ENCODE assay signal across 1 cellular context in the genomic region with DNA sequence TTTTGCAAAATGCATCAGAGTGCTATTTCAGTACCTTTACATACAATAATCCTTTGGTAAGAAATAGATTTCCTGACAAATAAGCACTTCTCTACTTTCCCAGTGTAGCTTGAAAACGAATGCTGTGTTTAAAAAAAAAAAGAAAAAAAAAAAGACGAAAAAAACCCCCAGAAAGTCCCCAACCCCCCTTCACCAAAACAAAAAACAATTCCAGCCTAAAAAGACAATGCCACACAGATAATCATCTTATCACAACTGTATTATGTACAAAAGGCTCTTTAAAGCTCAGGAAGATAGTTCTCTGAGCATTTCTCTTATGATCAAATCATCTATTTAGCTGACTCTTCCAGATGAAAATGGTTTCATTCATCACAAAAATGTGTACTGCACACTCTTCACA.
TF ChIP-seq lines count a peak whose summit lies in the region.

No MANE protein-coding gene starts in this region.

TF ChIP-seq in H1, 55 proteins besides CTCF, POLR2A, EP300 and RAD21 (continued from another document):
- TF ChIP-seq CTBP2 (IDR thresholded peaks at IDR 0.05; ENCODE audit: borderline replicate concordance, insufficient read depth, insufficient read length, low read length) (no peak), FOSL1 (IDR thresholded peaks at IDR 0.05; ENCODE audit: insufficient read depth, low read depth, low read length) (no peak), KDM4A (IDR thresholded peaks at IDR 0.05; ENCODE audit: low read depth, low read length, severe bottlenecking) (no peak), TBP (IDR thresholded peaks at IDR 0.05; ENCODE audit: low read depth, low read length) (no peak), JUN (IDR thresholded peaks at IDR 0.05; ENCODE audit: low read depth, low read length) (no peak), SP4 (IDR thresholded peaks at IDR 0.05; ENCODE audit: low read length) (no peak)
- TF ChIP-seq, protein P1, sequence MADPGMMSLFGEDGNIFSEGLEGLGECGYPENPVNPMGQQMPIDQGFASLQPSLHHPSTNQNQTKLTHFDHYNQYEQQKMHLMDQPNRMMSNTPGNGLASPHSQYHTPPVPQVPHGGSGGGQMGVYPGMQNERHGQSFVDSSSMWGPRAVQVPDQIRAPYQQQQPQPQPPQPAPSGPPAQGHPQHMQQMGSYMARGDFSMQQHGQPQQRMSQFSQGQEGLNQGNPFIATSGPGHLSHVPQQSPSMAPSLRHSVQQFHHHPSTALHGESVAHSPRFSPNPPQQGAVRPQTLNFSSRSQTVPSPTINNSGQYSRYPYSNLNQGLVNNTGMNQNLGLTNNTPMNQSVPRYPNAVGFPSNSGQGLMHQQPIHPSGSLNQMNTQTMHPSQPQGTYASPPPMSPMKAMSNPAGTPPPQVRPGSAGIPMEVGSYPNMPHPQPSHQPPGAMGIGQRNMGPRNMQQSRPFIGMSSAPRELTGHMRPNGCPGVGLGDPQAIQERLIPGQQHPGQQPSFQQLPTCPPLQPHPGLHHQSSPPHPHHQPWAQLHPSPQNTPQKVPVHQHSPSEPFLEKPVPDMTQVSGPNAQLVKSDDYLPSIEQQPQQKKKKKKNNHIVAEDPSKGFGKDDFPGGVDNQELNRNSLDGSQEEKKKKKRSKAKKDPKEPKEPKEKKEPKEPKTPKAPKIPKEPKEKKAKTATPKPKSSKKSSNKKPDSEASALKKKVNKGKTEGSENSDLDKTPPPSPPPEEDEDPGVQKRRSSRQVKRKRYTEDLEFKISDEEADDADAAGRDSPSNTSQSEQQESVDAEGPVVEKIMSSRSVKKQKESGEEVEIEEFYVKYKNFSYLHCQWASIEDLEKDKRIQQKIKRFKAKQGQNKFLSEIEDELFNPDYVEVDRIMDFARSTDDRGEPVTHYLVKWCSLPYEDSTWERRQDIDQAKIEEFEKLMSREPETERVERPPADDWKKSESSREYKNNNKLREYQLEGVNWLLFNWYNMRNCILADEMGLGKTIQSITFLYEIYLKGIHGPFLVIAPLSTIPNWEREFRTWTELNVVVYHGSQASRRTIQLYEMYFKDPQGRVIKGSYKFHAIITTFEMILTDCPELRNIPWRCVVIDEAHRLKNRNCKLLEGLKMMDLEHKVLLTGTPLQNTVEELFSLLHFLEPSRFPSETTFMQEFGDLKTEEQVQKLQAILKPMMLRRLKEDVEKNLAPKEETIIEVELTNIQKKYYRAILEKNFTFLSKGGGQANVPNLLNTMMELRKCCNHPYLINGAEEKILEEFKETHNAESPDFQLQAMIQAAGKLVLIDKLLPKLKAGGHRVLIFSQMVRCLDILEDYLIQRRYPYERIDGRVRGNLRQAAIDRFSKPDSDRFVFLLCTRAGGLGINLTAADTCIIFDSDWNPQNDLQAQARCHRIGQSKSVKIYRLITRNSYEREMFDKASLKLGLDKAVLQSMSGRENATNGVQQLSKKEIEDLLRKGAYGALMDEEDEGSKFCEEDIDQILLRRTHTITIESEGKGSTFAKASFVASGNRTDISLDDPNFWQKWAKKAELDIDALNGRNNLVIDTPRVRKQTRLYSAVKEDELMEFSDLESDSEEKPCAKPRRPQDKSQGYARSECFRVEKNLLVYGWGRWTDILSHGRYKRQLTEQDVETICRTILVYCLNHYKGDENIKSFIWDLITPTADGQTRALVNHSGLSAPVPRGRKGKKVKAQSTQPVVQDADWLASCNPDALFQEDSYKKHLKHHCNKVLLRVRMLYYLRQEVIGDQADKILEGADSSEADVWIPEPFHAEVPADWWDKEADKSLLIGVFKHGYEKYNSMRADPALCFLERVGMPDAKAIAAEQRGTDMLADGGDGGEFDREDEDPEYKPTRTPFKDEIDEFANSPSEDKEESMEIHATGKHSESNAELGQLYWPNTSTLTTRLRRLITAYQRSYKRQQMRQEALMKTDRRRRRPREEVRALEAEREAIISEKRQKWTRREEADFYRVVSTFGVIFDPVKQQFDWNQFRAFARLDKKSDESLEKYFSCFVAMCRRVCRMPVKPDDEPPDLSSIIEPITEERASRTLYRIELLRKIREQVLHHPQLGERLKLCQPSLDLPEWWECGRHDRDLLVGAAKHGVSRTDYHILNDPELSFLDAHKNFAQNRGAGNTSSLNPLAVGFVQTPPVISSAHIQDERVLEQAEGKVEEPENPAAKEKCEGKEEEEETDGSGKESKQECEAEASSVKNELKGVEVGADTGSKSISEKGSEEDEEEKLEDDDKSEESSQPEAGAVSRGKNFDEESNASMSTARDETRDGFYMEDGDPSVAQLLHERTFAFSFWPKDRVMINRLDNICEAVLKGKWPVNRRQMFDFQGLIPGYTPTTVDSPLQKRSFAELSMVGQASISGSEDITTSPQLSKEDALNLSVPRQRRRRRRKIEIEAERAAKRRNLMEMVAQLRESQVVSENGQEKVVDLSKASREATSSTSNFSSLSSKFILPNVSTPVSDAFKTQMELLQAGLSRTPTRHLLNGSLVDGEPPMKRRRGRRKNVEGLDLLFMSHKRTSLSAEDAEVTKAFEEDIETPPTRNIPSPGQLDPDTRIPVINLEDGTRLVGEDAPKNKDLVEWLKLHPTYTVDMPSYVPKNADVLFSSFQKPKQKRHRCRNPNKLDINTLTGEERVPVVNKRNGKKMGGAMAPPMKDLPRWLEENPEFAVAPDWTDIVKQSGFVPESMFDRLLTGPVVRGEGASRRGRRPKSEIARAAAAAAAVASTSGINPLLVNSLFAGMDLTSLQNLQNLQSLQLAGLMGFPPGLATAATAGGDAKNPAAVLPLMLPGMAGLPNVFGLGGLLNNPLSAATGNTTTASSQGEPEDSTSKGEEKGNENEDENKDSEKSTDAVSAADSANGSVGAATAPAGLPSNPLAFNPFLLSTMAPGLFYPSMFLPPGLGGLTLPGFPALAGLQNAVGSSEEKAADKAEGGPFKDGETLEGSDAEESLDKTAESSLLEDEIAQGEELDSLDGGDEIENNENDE (IDR thresholded peaks at IDR 0.05; ENCODE audit: insufficient replicate concordance, low read length): no peak
- TF ChIP-seq, protein P2, sequence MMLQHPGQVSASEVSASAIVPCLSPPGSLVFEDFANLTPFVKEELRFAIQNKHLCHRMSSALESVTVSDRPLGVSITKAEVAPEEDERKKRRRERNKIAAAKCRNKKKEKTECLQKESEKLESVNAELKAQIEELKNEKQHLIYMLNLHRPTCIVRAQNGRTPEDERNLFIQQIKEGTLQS (IDR thresholded peaks at IDR 0.05; ENCODE audit: insufficient read depth, low read depth, low read length): no peak
TF ChIP-seq in H1: peak in this region for 0.
